1 cellular context compared by ENCODE assay signal in genomic region chr6:43773050-43773956, GRCh38.
TF ChIP-seq lines count a peak whose summit lies in the region.

No MANE protein-coding gene starts in this region.

TF ChIP-seq in K562, 482 proteins besides CTCF, POLR2A, EP300 and RAD21 (continued from another document and continues in another):
- TF ChIP-seq KAT8 (IDR thresholded peaks at IDR 0.05; ENCODE audit: low read depth) (no peak), ZNF609 (CRISPR knock-in tag; IDR thresholded peaks at IDR 0.05; ENCODE audit: borderline replicate concordance) (0 out of 2 replicates have a peak, but pooled peaks have one; percentile 65), NCOR1 (IDR thresholded peaks at IDR 0.05) (no peak), RBBP5 (IDR thresholded peaks at IDR 0.05; ENCODE audit: borderline replicate concordance, insufficient read depth, low read length, poor library complexity, severe bottlenecking) (no peak), SREBF1 (IDR thresholded peaks at IDR 0.05; ENCODE audit: borderline replicate concordance, low read depth, low read length) (no peak), TCF15 (CRISPR knock-in tag; IDR thresholded peaks at IDR 0.05) (no peak), NR2F6 (CRISPR knock-in tag; IDR thresholded peaks at IDR 0.05) (no peak), CAMTA2 (CRISPR knock-in tag; conservative IDR thresholded peaks at IDR 0.05) (0 out of 2 replicates have a peak, but pooled peaks have one; percentile 22), HLTF (IDR thresholded peaks at IDR 0.05) (no peak; the same call in 1 of the 2 replicates), JUNB (CRISPR knock-in tag; conservative IDR thresholded peaks at IDR 0.05) (no peak), TSHZ1 (CRISPR knock-in tag; IDR thresholded peaks at IDR 0.05) (0 out of 2 replicates have a peak, but pooled peaks have one; percentile 4), ZNF274 (IDR thresholded peaks at IDR 0.05; ENCODE audit: borderline replicate concordance, low read depth, low read length) (no peak), HIVEP1 (CRISPR knock-in tag; IDR thresholded peaks at IDR 0.05) (0 out of 2 replicates have a peak, but pooled peaks have one; percentile 54), SOX6 (IDR thresholded peaks at IDR 0.05) (no peak), FOSL1 (tag; conservative IDR thresholded peaks at IDR 0.05) (no peak), ZNF561 (CRISPR knock-in tag; conservative IDR thresholded peaks at IDR 0.05) (no peak), ZFP91 (CRISPR knock-in tag; IDR thresholded peaks at IDR 0.05) (peak; percentile 65; the same call in 1 of the 2 replicates), GATAD2B (IDR thresholded peaks at IDR 0.05; ENCODE audit: borderline replicate concordance) (no peak; the same call in 1 of the 2 replicates), ZFX (CRISPR knock-in tag; IDR thresholded peaks at IDR 0.05) (peak; percentile 66), RREB1 (CRISPR knock-in tag; IDR thresholded peaks at IDR 0.05) (no peak), NELFE (IDR thresholded peaks at IDR 0.05; ENCODE audit: insufficient read depth, insufficient read length) (no peak), RAD51 (IDR thresholded peaks at IDR 0.05; ENCODE audit: borderline replicate concordance, low read depth) (no peak), NCOA6 (IDR thresholded peaks at IDR 0.05) (no peak), BRCA1 (IDR thresholded peaks at IDR 0.05) (no peak), BRCA1 (CRISPR knock-in tag; IDR thresholded peaks at IDR 0.05) (no peak), ZFP30 (CRISPR knock-in tag; IDR thresholded peaks at IDR 0.05; ENCODE audit: borderline replicate concordance) (no peak), MCM7 (IDR thresholded peaks at IDR 0.05) (no peak), PTBP1 (IDR thresholded peaks at IDR 0.05; ENCODE audit: low read depth, low read length) (no peak), CBX5 (IDR thresholded peaks at IDR 0.05; ENCODE audit: borderline replicate concordance, low read depth) (no peak), ZBED1 (IDR thresholded peaks at IDR 0.05) (no peak), PCBP1 (IDR thresholded peaks at IDR 0.05; ENCODE audit: low read depth, low read length, poor library complexity, severe bottlenecking) (no peak), DEAF1 (CRISPR knock-in tag; IDR thresholded peaks at IDR 0.05) (0 out of 2 replicates have a peak, but pooled peaks have one; percentile 52), ZNF197 (CRISPR knock-in tag; IDR thresholded peaks at IDR 0.05; ENCODE audit: low read depth) (no peak), U2AF1 (optimal IDR thresholded peaks at IDR 0.05; ENCODE audit: low read depth, low read length) (no peak), MITF (IDR thresholded peaks at IDR 0.05) (no peak), SP2 (IDR thresholded peaks at IDR 0.05; ENCODE audit: extremely low read depth, low read depth, low read length, poor library complexity, severe bottlenecking) (no peak), HNRNPL (IDR thresholded peaks at IDR 0.05; ENCODE audit: low read depth, low read length) (peak; percentile 65; the same call in 1 of the 2 replicates), KDM5B (IDR thresholded peaks at IDR 0.05; ENCODE audit: insufficient replicate concordance, low read depth, low read length) (no peak), RBM39 (optimal IDR thresholded peaks at IDR 0.05; ENCODE audit: low read depth, low read length) (no peak), CLOCK (CRISPR knock-in tag; IDR thresholded peaks at IDR 0.05; ENCODE audit: borderline replicate concordance) (no peak)
